In the genomic region with DNA sequence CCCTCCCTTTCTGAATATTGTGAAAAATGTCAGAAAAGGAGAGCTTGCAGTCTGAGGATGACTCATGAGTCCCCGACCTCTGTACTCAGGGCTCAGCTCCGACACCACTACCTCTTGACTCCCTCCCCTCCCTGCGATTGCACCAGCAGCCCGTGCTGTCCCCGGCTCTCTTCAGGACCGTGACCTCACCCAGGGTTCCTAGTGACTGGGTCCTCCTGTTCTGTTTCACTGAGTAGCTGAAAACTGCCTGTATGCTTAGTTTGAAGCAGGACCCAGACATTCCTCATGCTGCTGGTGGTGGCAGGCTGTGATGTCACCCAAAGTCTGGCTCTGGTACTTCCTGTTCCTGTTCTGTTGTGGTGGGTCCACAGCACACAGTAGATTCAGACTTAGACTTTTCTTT, we compare ENCODE assay signal across 11 cellular contexts. TPM values are rescaled to one million over a fixed set of nuclear protein-coding genes. Genes with fewer than 3 reads are reported as not detected.
DNase-seq lines count a peak whose midpoint lies in the region; ATAC-seq and TF ChIP-seq lines count a peak whose summit lies in the region.
"Had no signal": no experiment of that assay in that cellular context is flagged by ENCODE, and none has a peak within 500 bp of the region (broad histone marks: within the 10 kb centered on the region; RNA-seq: fewer than 3 reads in every experiment).

No MANE protein-coding gene starts in this region.

- peak; percentile 64 for DNase-seq in AG08396 (ENCODE audit: low spot score)
- DNase-seq in T follicular helper cell (ENCODE audit: low read depth), result peak; percentile 69
- peak; percentile 65 for DNase-seq in activated naive CD8-positive, alpha-beta T cell treated with anti-CD3 and anti-CD28 coated beads, Interleukin-2, amount 50 U/mL, for 24 hours
- no peak for DNase-seq in natural killer cell
- no peak for DNase-seq in SHP77 treated with DMSO at 0.1 percent for 48 hours (lab: John Stamatoyannopoulos, UW)
- DNase-seq in coronary artery (ENCODE audit: low spot score), result no peak

- H3K4me1 Mint-ChIP-seq in activated naive CD8-positive, alpha-beta T cell treated with anti-CD3 and anti-CD28 coated beads, Interleukin-2, amount 50 U/mL, for 24 hours, result peaks cover 26% of the 10 kb centered on the region
- H3K4me1 Mint-ChIP-seq in natural killer cell, result peaks cover 16 to 29% of the 10 kb centered on the region in 2 donors

- H3K27me3 Mint-ChIP-seq in activated naive CD8-positive, alpha-beta T cell treated with anti-CD3 and anti-CD28 coated beads, Interleukin-2, amount 50 U/mL, for 24 hours, result no peaks in the 10 kb centered on the region
- H3K27me3 Mint-ChIP-seq in natural killer cell (ENCODE audit: low read depth in 2 of 2), result no peaks in the 10 kb centered on the region

- no peak overlapping the region for H3K27ac ChIP-seq in coronary artery

- TF ChIP-seq CTCF in natural killer cell (IDR thresholded peaks at IDR 0.05) (no peak), coronary artery (IDR thresholded peaks at IDR 0.05) (no peak)

- H3K9me3 Mint-ChIP-seq in activated naive CD8-positive, alpha-beta T cell treated with anti-CD3 and anti-CD28 coated beads, Interleukin-2, amount 50 U/mL, for 24 hours, result no peaks in the 10 kb centered on the region
- H3K9me3 Mint-ChIP-seq in natural killer cell, result no peaks in the 10 kb centered on the region

- intact Hi-C loops in natural killer cell (cut with micrococcal nuclease), result no loop called here

- H3K36me3 Mint-ChIP-seq in activated naive CD8-positive, alpha-beta T cell treated with anti-CD3 and anti-CD28 coated beads, Interleukin-2, amount 50 U/mL, for 24 hours (ENCODE audit: low read depth), result peaks cover 39% of the 10 kb centered on the region
- H3K36me3 Mint-ChIP-seq in natural killer cell, result peaks cover 8% of the 10 kb centered on the region

- H3K27ac Mint-ChIP-seq in activated naive CD8-positive, alpha-beta T cell treated with anti-CD3 and anti-CD28 coated beads, Interleukin-2, amount 50 U/mL, for 24 hours, result peak overlapping the region; percentile 92
- peak overlapping the region; percentile 86 to 89 for H3K27ac Mint-ChIP-seq in natural killer cell

- peak overlapping the region; percentile 61 for H3K4me3 Mint-ChIP-seq in activated naive CD8-positive, alpha-beta T cell treated with anti-CD3 and anti-CD28 coated beads, Interleukin-2, amount 50 U/mL, for 24 hours
- H3K4me3 Mint-ChIP-seq in natural killer cell, result peak overlapping the region; percentile 47

- H3K4me3 ChIP-seq in coronary artery, result no peak overlapping the region
- H3K4me3 ChIP-seq: skin epidermis had no signal

- peak; percentile 100 for ATAC-seq in activated naive CD8-positive, alpha-beta T cell treated with anti-CD3 and anti-CD28 coated beads, Interleukin-2, amount 50 U/mL, for 24 hours
- ATAC-seq in natural killer cell, result peak; percentile 83 to 90 (median 83)
- no peak for ATAC-seq in GM18498 (IDR thresholded peaks at IDR 0.05; ENCODE audit: unreplicated experiment)
- no peak for ATAC-seq in HG03108 (IDR thresholded peaks at IDR 0.05; ENCODE audit: unreplicated experiment)

RNA-seq across cellular contexts. Expression of a gene that starts 11.7 kb away (rescaled TPM):
- total RNA-seq in natural killer cell, result 10 to 100 TPM; 46.1 to 52.0 (median 46.9) TPM

RNA-seq across cellular contexts. Expression of a gene that starts 27.2 kb away (rescaled TPM):
- total RNA-seq in natural killer cell, result 10 to 100 TPM; 19.0 to 21.7 (median 20.0) TPM

RNA-seq across cellular contexts. Expression of a gene that starts 27.4 kb away (rescaled TPM):
- 1 to 10 TPM; 3.5 to 5.2 (median 5.0) TPM for total RNA-seq in natural killer cell

RNA-seq across cellular contexts. Expression of a gene that starts 27.8 kb away (rescaled TPM):
- 10 to 100 TPM; 63.3 to 97.3 (median 77.3) TPM for total RNA-seq in natural killer cell

RNA-seq across cellular contexts. Expression of a gene that starts 36.8 kb away (rescaled TPM):
- total RNA-seq in natural killer cell, result not detected
- total RNA-seq: Daoy; T-helper 1 cell treated with Interleukin-12 subunit alpha and Interleukin-12 subunit beta and Interleukin-4 antibody, amounts not matched to agents 30 ng/mL and 1 ng/mL, for 36 hours had no signal

Comparison
In these comparisons a context has a peak if more than half of its experiments do, and no peak if none do; other contexts are left out.
1. DNase-seq: peak in AG08396 (single experiment), T follicular helper cell (single experiment) and activated naive CD8-positive, alpha-beta T cell treated with anti-CD3 and anti-CD28 coated beads, Interleukin-2, amount 50 U/mL, for 24 hours (single experiment); none in natural killer cell (single experiment), SHP77 treated with DMSO at 0.1 percent for 48 hours (single experiment) and coronary artery (single experiment).
2. ATAC-seq: peak in activated naive CD8-positive, alpha-beta T cell treated with anti-CD3 and anti-CD28 coated beads, Interleukin-2, amount 50 U/mL, for 24 hours (single experiment) and natural killer cell (3 of 3); none in GM18498 (single experiment) and HG03108 (single experiment).